ENCODE assay signal across 12 cellular contexts in the genomic region with DNA sequence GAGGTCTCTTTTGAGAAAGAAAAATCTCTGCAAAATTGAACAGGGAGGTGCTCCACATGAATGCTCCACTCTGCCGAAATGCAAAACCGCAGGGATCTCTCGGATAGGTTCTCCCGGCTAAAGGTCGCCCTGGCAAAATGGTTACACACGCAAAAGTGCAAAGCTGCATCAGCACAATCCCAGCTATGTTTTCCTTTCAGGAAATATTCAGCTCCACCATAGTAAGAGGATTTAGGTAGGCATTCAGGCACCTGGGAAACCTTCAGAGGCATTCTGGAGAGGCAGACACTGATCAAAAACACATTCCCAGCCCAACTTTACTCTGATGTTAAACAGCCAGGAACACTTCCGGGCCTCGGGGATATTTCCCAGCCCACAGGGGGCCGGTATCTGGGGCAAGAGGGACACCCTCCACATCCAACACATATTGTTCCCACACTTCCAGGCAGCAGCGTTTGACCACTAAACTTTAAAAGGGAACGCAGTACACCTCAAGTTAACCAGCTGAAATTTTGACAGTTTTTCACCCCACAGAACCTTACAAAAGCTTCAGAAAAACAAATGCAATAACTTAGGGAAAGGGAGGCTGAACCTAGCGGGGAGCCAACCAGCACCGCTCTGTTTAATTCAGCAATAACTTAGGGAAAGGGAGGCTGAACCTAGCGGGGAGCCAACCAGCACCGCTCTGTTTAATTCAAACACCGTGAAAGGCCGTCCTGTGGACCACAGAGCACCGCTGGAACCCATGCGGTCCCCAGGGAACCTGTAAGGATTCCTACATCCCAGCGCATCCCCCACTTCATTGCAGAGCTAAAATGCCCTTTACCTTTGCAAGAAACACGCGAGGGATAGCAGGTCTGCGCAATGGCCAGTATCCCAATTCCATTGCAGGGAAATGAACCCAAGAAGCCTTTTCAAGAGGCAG. TPM values are rescaled to one million over a fixed set of nuclear protein-coding genes. Genes with fewer than 3 reads are reported as not detected.
DNase-seq lines count a peak whose midpoint lies in the region; ATAC-seq, FAIRE-seq and TF ChIP-seq lines count a peak whose summit lies in the region.
"Had no signal": no experiment of that assay in that cellular context is flagged by ENCODE, and none has a peak within 500 bp of the region (broad histone marks: within the 10 kb centered on the region; RNA-seq: fewer than 3 reads in every experiment).

No MANE protein-coding gene starts in this region.

- TF ChIP-seq POLR2A in HepG2 (IDR thresholded peaks at IDR 0.05; ENCODE audit: insufficient read depth in 1 of 2, low read depth in 2 of 2, low read length in 2 of 2) (no peak; a peak in 1 of 4 replicates), GM12892 (IDR thresholded peaks at IDR 0.05; ENCODE audit: low read depth, low read length) (no peak)

- TF ChIP-seq CTCF in brain (conservative IDR thresholded peaks at IDR 0.05) (no peak), HepG2 (CRISPR knock-in tag; IDR thresholded peaks at IDR 0.05) (no peak)

- peak overlapping the region; percentile 40 to 97 (median 85) for H3K27ac Mint-ChIP-seq in brain
- no peak overlapping the region for H3K27ac Mint-ChIP-seq in activated naive CD4-positive, alpha-beta T cell treated with anti-CD3 and anti-CD28 coated beads, Interleukin-2, amount 10 ng/mL, durations not matched to agents 7 days and 5 days

- peak overlapping the region; percentile 90 for H3K4me2 ChIP-seq in HepG2 (ENCODE audit: low read depth, low read length)

- H3K36me3 ChIP-seq in HUES64 (ENCODE audit: insufficient read depth, low read length) (no peaks in the 10 kb centered on the region), HepG2 (replicated peaks in 1 of 2; ENCODE audit: control insufficient read depth in 1 of 2, insufficient read depth in 2 of 2, low read length in 2 of 2) (peaks cover 1 to 3% of the 10 kb centered on the region in 2 experiments; a peak in 4 of 5 replicates), small intestine (ENCODE audit: control insufficient read depth in 2 of 2, insufficient read depth in 2 of 2, low read length in 2 of 2) (no peaks in the 10 kb centered on the region)

- H3K27ac ChIP-seq in HUES64 (ENCODE audit: low read depth, low read length) (peak overlapping the region; percentile 39; the same call in 1 of the 2 replicates), HepG2 (ENCODE audit: extremely low read length, insufficient read depth, low read length) (peak overlapping the region; percentile 86), small intestine (ENCODE audit: low read depth in 1 of 2, low read length in 1 of 2) (peak overlapping the region; percentile 18 to 86)

- no peak overlapping the region for H2AFZ ChIP-seq in HepG2 (ENCODE audit: low read length)

- no peak for TF ChIP-seq RAD21 in HepG2 (CRISPR knock-in tag; IDR thresholded peaks at IDR 0.05)

- H3K4me3 ChIP-seq in HUES64 (ENCODE audit: low read length) (peak overlapping the region; percentile 64), HepG2 (replicated peaks in 1 of 3; ENCODE audit: insufficient read depth in 1 of 3, low read depth in 2 of 3, low read length in 3 of 3) (peak overlapping the region; percentile 5 to 68 (median 41)), small intestine (ENCODE audit: low read depth in 1 of 2, low read length in 2 of 2) (peak overlapping the region in 1 of 2 donors; percentile 49)

- BruUV-seq in HepG2 (replicated peaks; lab: Mats Ljungman, UMichigan) = no TSS peak

- H3K9ac ChIP-seq in HUES64 (ENCODE audit: low read depth, low read length) (peak overlapping the region; percentile 76; the same call in 1 of the 2 replicates), HepG2 (ENCODE audit: insufficient read depth, low read depth, low read length) (peak overlapping the region; percentile 65)

- in situ Hi-C loops in HepG2 (cut with HindIII; ENCODE audit: extremely low pct_ligation_motif_present, low pct_unique_long_range_greater_than_20kb) = no loop called here

- peaks cover 52% of the 10 kb centered on the region for H3K4me1 Mint-ChIP-seq in brain
- no peaks in the 10 kb centered on the region for H3K4me1 Mint-ChIP-seq in activated naive CD4-positive, alpha-beta T cell treated with anti-CD3 and anti-CD28 coated beads, Interleukin-2, amount 10 ng/mL, durations not matched to agents 7 days and 5 days

- peaks cover 15% of the 10 kb centered on the region for H3K27me3 Mint-ChIP-seq in brain
- H3K27me3 Mint-ChIP-seq in activated naive CD4-positive, alpha-beta T cell treated with anti-CD3 and anti-CD28 coated beads, Interleukin-2, amount 10 ng/mL, durations not matched to agents 7 days and 5 days = peaks cover 27% of the 10 kb centered on the region

- peak; percentile 0; the same call in 1 of the 3 replicates for ATAC-seq in HepG2
- ATAC-seq in GM18867 (IDR thresholded peaks at IDR 0.05; ENCODE audit: unreplicated experiment) = no peak

- CTCF ChIA-PET in HepG2 (lab: Yijun Ruan, JAX; ENCODE audit: low intra/inter-chr PET ratio, low total read pairs) = no interaction called here
- CTCF ChIA-PET in activated naive CD4-positive, alpha-beta T cell treated with anti-CD3 and anti-CD28 coated beads, Interleukin-2, amount 10 ng/mL, durations not matched to agents 7 days and 5 days (lab: Charles Lee) = no interaction called here

- POLR2A ChIA-PET in HepG2 (lab: Yijun Ruan, JAX) = interaction anchor here (1.0 to 2.7 kb wide), 10 partner anchors 16 to 250 kb away, joined by 3 to 13 read pairs (median 5); no protein-coding TSS in a partner anchor

- peaks cover 30% of the 10 kb centered on the region for H4K20me1 ChIP-seq in HepG2 (ENCODE audit: insufficient read depth, low read length)

- H3K9me3 ChIP-seq in HUES64 (ENCODE audit: insufficient read depth, low read depth, low read length) (no peaks in the 10 kb centered on the region; the same call in 1 of the 2 replicates), HepG2 (ENCODE audit: low read length) (no peaks in the 10 kb centered on the region), small intestine (ENCODE audit: control insufficient read depth, low read depth) (no peaks in the 10 kb centered on the region)

- intact Hi-C loops in HepG2 (cut with micrococcal nuclease; ENCODE audit: unreplicated experiment) = loop anchor here (2.0 to 5.0 kb wide), 2 partner anchors 65 to 196 kb away; no protein-coding TSS in a partner anchor

- TF ChIP-seq EP300 in HepG2 (IDR thresholded peaks at IDR 0.05; ENCODE audit: low read depth in 2 of 2, low read length in 2 of 2) = no peak
- TF ChIP-seq EP300 in HepG2 (CRISPR knock-in tag; IDR thresholded peaks at IDR 0.05; ENCODE audit: borderline replicate concordance) = no peak

- WGBS in HUES64 = 8% methylated on average over 23 of the region's 23 CpGs
- 17% methylated on average over 19 of the region's 23 CpGs for WGBS in HepG2 (ENCODE audit: low lambda C conversion rate)
- 53 to 70% (median 61%) methylated on average over 23 of the region's 23 CpGs for WGBS in small intestine, 3 donors

- H3K4me3 Mint-ChIP-seq in brain = peak overlapping the region; percentile 63 to 96 (median 84)
- no peak overlapping the region for H3K4me3 Mint-ChIP-seq in activated naive CD4-positive, alpha-beta T cell treated with anti-CD3 and anti-CD28 coated beads, Interleukin-2, amount 10 ng/mL, durations not matched to agents 7 days and 5 days

- DNase-seq in HepG2 (ENCODE audit: low spot score) = peak; percentile 52
- peak; percentile 79 for DNase-seq in small intestine
- DNase-seq in activated naive CD4-positive, alpha-beta T cell treated with anti-CD3 and anti-CD28 coated beads, Interleukin-2, amount 10 ng/mL, durations not matched to agents 7 days and 5 days = no peak
- DNase-seq in GM12892 (ENCODE audit: insufficient read length) = no peak
- DNase-seq in cerebellum (ENCODE audit: low spot score) = no peak
- DNase-seq: activated gamma-delta T cell treated with Interleukin-2 at 50 U/mL for 16 hours, NCI-H1092 treated with DMSO at 0.1 percent for 48 hours, right cardiac atrium had no signal

- peaks cover 44% of the 10 kb centered on the region for H3K4me1 ChIP-seq in HUES64 (ENCODE audit: insufficient read depth, low read length)
- H3K4me1 ChIP-seq in HepG2 (ENCODE audit: insufficient read depth, low read length) = peaks cover 96% of the 10 kb centered on the region
- H3K4me1 ChIP-seq in small intestine (ENCODE audit: control insufficient read depth in 2 of 2, insufficient read depth in 1 of 2, low read depth in 1 of 2, low read length in 1 of 2) = peaks cover 3 to 12% of the 10 kb centered on the region in 2 donors

- H3K27me3 ChIP-seq in HUES64 (ENCODE audit: insufficient read depth, low read length) (peaks cover 29% of the 10 kb centered on the region), HepG2 (ENCODE audit: control insufficient read depth in 1 of 2, insufficient read depth in 2 of 2, low read length in 2 of 2) (no peaks in the 10 kb centered on the region; a peak in 1 of 5 replicates), small intestine (ENCODE audit: control insufficient read depth in 2 of 2, insufficient read depth in 2 of 2, low read length in 2 of 2) (no peaks in the 10 kb centered on the region)

- H3K36me3 Mint-ChIP-seq in brain = peaks cover 8% of the 10 kb centered on the region
- H3K36me3 Mint-ChIP-seq in activated naive CD4-positive, alpha-beta T cell treated with anti-CD3 and anti-CD28 coated beads, Interleukin-2, amount 10 ng/mL, durations not matched to agents 7 days and 5 days = no peaks in the 10 kb centered on the region

- H3K79me2 ChIP-seq in HepG2 (ENCODE audit: insufficient read depth, low read length) = peaks cover 95% of the 10 kb centered on the region

- H3K9me3 Mint-ChIP-seq in brain = peaks cover 0 to 8% (median 3%) of the 10 kb centered on the region in 5 experiments
- H3K9me3 Mint-ChIP-seq in activated naive CD4-positive, alpha-beta T cell treated with anti-CD3 and anti-CD28 coated beads, Interleukin-2, amount 10 ng/mL, durations not matched to agents 7 days and 5 days = no peaks in the 10 kb centered on the region

- peak; percentile 59 for FAIRE-seq in HepG2 (lab: Jason Lieb, UNC)
- FAIRE-seq in small intestine (lab: Jason Lieb, UNC) = no peak
- no peak for FAIRE-seq in GM12892 (lab: Jason Lieb, UNC)
- FAIRE-seq: endometrium had no signal

RNA-seq across cellular contexts. Expression of a gene that starts 45.9 kb away (rescaled TPM):
- 13.1 TPM for polyA plus RNA-seq in HUES64 (2013, experiment 1 of 2)
- polyA plus RNA-seq in HUES64 (2013, experiment 2 of 2) = 11.7 TPM
- polyA plus RNA-seq in brain (ENCODE audit: insufficient read depth, low read depth, low replicate concordance) = 28.1 TPM
- total RNA-seq in HepG2 (2016; rRNA removed; fragmentation: Illumina TruSeq; extraction: Trizol) = 51.3 and 55.7 TPM in 2 replicates
- total RNA-seq in HepG2 (2016; cell fraction: cytosol; rRNA removed; fragmentation: Illumina TruSeq; extraction: Trizol; ENCODE audit: low read depth) = 14.9 and 19.1 TPM in 2 replicates
- 45.5 and 52.6 TPM in 2 replicates for total RNA-seq in HepG2 (2016; cell fraction: insoluble cytoplasmic fraction; rRNA removed; fragmentation: Illumina TruSeq; extraction: Trizol)
- 16.6 and 16.8 TPM in 2 replicates for total RNA-seq in HepG2 (2016; cell fraction: membrane; rRNA removed; fragmentation: Illumina TruSeq; extraction: Trizol)
- total RNA-seq in HepG2 (2016; cell fraction: nucleus; rRNA removed; fragmentation: Illumina TruSeq; extraction: Trizol) = 72.4 and 83.0 TPM in 2 replicates
- polyA plus RNA-seq in HepG2 (2011; rRNA removed) = 52.9 and 55.1 TPM in 2 replicates
- 28.4 and 33.2 TPM in 2 replicates for polyA plus RNA-seq in HepG2 (2011; cell fraction: cytosol; rRNA removed)
- polyA plus RNA-seq in HepG2 (2011; cell fraction: nucleus; rRNA removed) = 76.4 and 98.4 TPM in 2 replicates
- 48.6 and 60.6 TPM in 2 replicates for polyA plus RNA-seq in HepG2 (2012)
- polyA plus RNA-seq in HepG2 (2016; cell fraction: cytosol; fragmentation: Illumina TruSeq; extraction: Trizol; ENCODE audit: low read depth) = 1.6 and 1.9 TPM in 2 replicates
- 32.3 and 39.6 TPM in 2 replicates for polyA plus RNA-seq in HepG2 (2016; cell fraction: insoluble cytoplasmic fraction; fragmentation: Illumina TruSeq; extraction: Trizol; ENCODE audit: low read depth)
- polyA plus RNA-seq in HepG2 (2016; cell fraction: membrane; fragmentation: Illumina TruSeq; extraction: Trizol; ENCODE audit: low read depth) = 3.7 and 4.3 TPM in 2 replicates
- 56.5 and 64.9 TPM in 2 replicates for polyA plus RNA-seq in HepG2 (2016; cell fraction: nucleus; fragmentation: Illumina TruSeq; extraction: Trizol; ENCODE audit: insufficient read depth, low read depth)
- polyA minus RNA-seq in HepG2 (2011; rRNA and poly(A)+ RNA removed; ENCODE audit: low replicate concordance) = 29.7 and 302 TPM in 2 replicates
- polyA minus RNA-seq in HepG2 (2011; cell fraction: cytosol; rRNA and poly(A)+ RNA removed) = 53.8 and 56.5 TPM in 2 replicates
- 139 and 170 TPM in 2 replicates for polyA minus RNA-seq in HepG2 (2011; cell fraction: nucleus; rRNA and poly(A)+ RNA removed)
- 10 to 100 TPM; 17.2 to 29.7 (median 24.9) TPM for polyA plus RNA-seq in small intestine
- polyA plus RNA-seq in GM12892 (2012; ENCODE audit: missing spikeins) = 2.6 TPM
- 37.5 TPM for total RNA-seq in cerebellum

Comparison
In these comparisons a context has a peak if more than half of its experiments do, and no peak if none do; other contexts are left out.
1. DNase-seq: peak in HepG2 (single experiment) and small intestine (single experiment); none in activated naive CD4-positive, alpha-beta T cell treated with anti-CD3 and anti-CD28 coated beads, Interleukin-2, amount 10 ng/mL, durations not matched to agents 7 days and 5 days (single experiment), GM12892 (single experiment) and cerebellum (single experiment).
2. Peak in every context shown above with its lines, with median percentiles within 50 percentile points of each other: H3K27ac ChIP-seq.